ENCODE assay signal across 1 cellular context in genomic region chr4:75666299-75666698, GRCh38.
TF ChIP-seq lines count a peak whose summit lies in the region.

No MANE protein-coding gene starts in this region.

TF ChIP-seq in HepG2, 621 proteins besides CTCF, POLR2A, EP300 and RAD21:
- no peak for TF ChIP-seq SNAPC5 (CRISPR knock-in tag; IDR thresholded peaks at IDR 0.05; ENCODE audit: borderline replicate concordance)
- TF ChIP-seq ZNF234 (CRISPR knock-in tag; conservative IDR thresholded peaks at IDR 0.05), result no peak
- no peak for TF ChIP-seq MYPOP (CRISPR knock-in tag; IDR thresholded peaks at IDR 0.05)
- no peak for TF ChIP-seq GTF3A (CRISPR knock-in tag; conservative IDR thresholded peaks at IDR 0.05)
- no peak for TF ChIP-seq ZHX1 (CRISPR knock-in tag; IDR thresholded peaks at IDR 0.05; ENCODE audit: low read depth)
- TF ChIP-seq FOXM1 (CRISPR knock-in tag; IDR thresholded peaks at IDR 0.05), result no peak
- TF ChIP-seq ZNF431 (CRISPR knock-in tag; IDR thresholded peaks at IDR 0.05; ENCODE audit: borderline replicate concordance, low read depth), result no peak
- TF ChIP-seq NFYC (CRISPR knock-in tag; IDR thresholded peaks at IDR 0.05), result no peak
- TF ChIP-seq IRX3 (CRISPR knock-in tag; IDR thresholded peaks at IDR 0.05; ENCODE audit: borderline replicate concordance, low read depth), result no peak
- no peak for TF ChIP-seq ZNF264 (CRISPR knock-in tag; IDR thresholded peaks at IDR 0.05)
- no peak for TF ChIP-seq MAF1 (CRISPR knock-in tag; IDR thresholded peaks at IDR 0.05; ENCODE audit: borderline replicate concordance)
- no peak for TF ChIP-seq RFX5 (IDR thresholded peaks at IDR 0.05; ENCODE audit: low read depth, low read length)
- TF ChIP-seq NFYB (CRISPR knock-in tag; IDR thresholded peaks at IDR 0.05), result no peak
- no peak for TF ChIP-seq MXI1 (IDR thresholded peaks at IDR 0.05; ENCODE audit: borderline replicate concordance, low read depth, low read length)
- no peak for TF ChIP-seq ARNT (IDR thresholded peaks at IDR 0.05)
- TF ChIP-seq TCF7 (IDR thresholded peaks at IDR 0.05; ENCODE audit: low read depth), result no peak
- no peak for TF ChIP-seq DDIT3 (CRISPR knock-in tag; IDR thresholded peaks at IDR 0.05)
- no peak for TF ChIP-seq CEBPB (IDR thresholded peaks at IDR 0.05; ENCODE audit: borderline replicate concordance, low read depth, low read length)
- TF ChIP-seq RFXAP (CRISPR knock-in tag; IDR thresholded peaks at IDR 0.05; ENCODE audit: borderline replicate concordance), result no peak
- TF ChIP-seq ZNF775 (CRISPR knock-in tag; IDR thresholded peaks at IDR 0.05; ENCODE audit: borderline replicate concordance), result no peak
